ENCODE assay signal across 8 cellular contexts in genomic region chr3:107753494-107753893, GRCh38.
DNase-seq lines count a peak whose midpoint lies in the region; ATAC-seq and TF ChIP-seq lines count a peak whose summit lies in the region.

No MANE protein-coding gene starts in this region.

- H3K9me3 Mint-ChIP-seq in GM23338, result no peaks in the 10 kb centered on the region
- H3K9me3 Mint-ChIP-seq in activated naive CD8-positive, alpha-beta T cell treated with anti-CD3 and anti-CD28 coated beads for 36 hours, result no peaks in the 10 kb centered on the region

- H3K4me3 ChIP-seq in GM23338, result no peak overlapping the region

- H3K4me2 ChIP-seq in GM23338, result no peak overlapping the region

- H3K27me3 Mint-ChIP-seq in GM23338 (ENCODE audit: insufficient read depth, low read depth, poor library complexity), result no peaks in the 10 kb centered on the region
- H3K27me3 Mint-ChIP-seq in activated naive CD8-positive, alpha-beta T cell treated with anti-CD3 and anti-CD28 coated beads for 36 hours, result no peaks in the 10 kb centered on the region

- TF ChIP-seq CTCF in GM23338 (conservative IDR thresholded peaks at IDR 0.05; ENCODE audit: low read depth in 2 of 2), result peak; percentile 56 to 75

- H3K27ac Mint-ChIP-seq in GM23338, result no peak overlapping the region
- H3K27ac Mint-ChIP-seq in activated naive CD8-positive, alpha-beta T cell treated with anti-CD3 and anti-CD28 coated beads for 36 hours, result no peak overlapping the region

- H3K79me2 ChIP-seq in GM23338 (replicated peaks; ENCODE audit: insufficient read depth), result no peaks in the 10 kb centered on the region

- peaks cover 6% of the 10 kb centered on the region for H3K4me1 Mint-ChIP-seq in GM23338
- no peaks in the 10 kb centered on the region for H3K4me1 Mint-ChIP-seq in activated naive CD8-positive, alpha-beta T cell treated with anti-CD3 and anti-CD28 coated beads for 36 hours

- no peaks in the 10 kb centered on the region for H3K36me3 Mint-ChIP-seq in GM23338 (ENCODE audit: low read depth)
- H3K36me3 Mint-ChIP-seq in activated naive CD8-positive, alpha-beta T cell treated with anti-CD3 and anti-CD28 coated beads for 36 hours, result peaks cover 4% of the 10 kb centered on the region

- no peaks in the 10 kb centered on the region for H4K20me1 ChIP-seq in GM23338 (replicated peaks; ENCODE audit: insufficient read depth)

- no peaks in the 10 kb centered on the region for H3K27me3 ChIP-seq in GM23338 (ENCODE audit: insufficient read depth)

- H3K9me2 ChIP-seq in GM23338 (ENCODE audit: insufficient read depth), result no peaks in the 10 kb centered on the region

- no peak overlapping the region for H2AFZ ChIP-seq in GM23338

- no peaks in the 10 kb centered on the region for H3K36me3 ChIP-seq in GM23338 (ENCODE audit: insufficient read depth)

- DNase-seq in DMS153 treated with DMSO at 0.1 percent for 48 hours (lab: John Stamatoyannopoulos, UW; ENCODE audit: unreplicated experiment) (peak; percentile 10), GM23338 (ENCODE audit: low spot score) (peak; percentile 64), NCI-H2227 treated with DMSO at 0.1 percent for 48 hours (lab: John Stamatoyannopoulos, UW) (peak; percentile 38), hepatic stellate cell (ENCODE audit: low spot score) (peak; percentile 3), amniotic stem cell (lab: John Stamatoyannopoulos, UW) (no peak), cerebellar nuclear complex (lab: John Stamatoyannopoulos, UW) (no peak)
- DNase-seq in activated naive CD8-positive, alpha-beta T cell treated with anti-CD3 and anti-CD28 coated beads for 36 hours, result peak; percentile 4
- DNase-seq in stimulated activated CD4-positive, alpha-beta T cell treated with anti-CD3 and anti-CD28 coated beads, Interleukin-4, amount 100 ng/mL, for 1 hour, result peak; percentile 2

- no peak overlapping the region for H3K27ac ChIP-seq in GM23338 (ENCODE audit: low read depth)

- peak; percentile 94 for ATAC-seq in GM23338

- no peaks in the 10 kb centered on the region for H3K4me1 ChIP-seq in GM23338 (ENCODE audit: insufficient read depth)

- no peak overlapping the region for H3K4me3 Mint-ChIP-seq in GM23338
- no peak overlapping the region for H3K4me3 Mint-ChIP-seq in activated naive CD8-positive, alpha-beta T cell treated with anti-CD3 and anti-CD28 coated beads for 36 hours

- H3F3A ChIP-seq in GM23338 (replicated peaks; ENCODE audit: low read depth), result no peaks in the 10 kb centered on the region

TF ChIP-seq in GM23338, 12 proteins besides CTCF, POLR2A, EP300 and RAD21:
- TF ChIP-seq ZNF462 (CRISPR knock-in tag; IDR thresholded peaks at IDR 0.05), result no peak
TF ChIP-seq in GM23338: peak in this region for 0.

Comparison
In these comparisons a context has a peak if more than half of its experiments do, and no peak if none do; other contexts are left out.
1. DNase-seq: peak in DMS153 treated with DMSO at 0.1 percent for 48 hours (single experiment), GM23338 (single experiment), NCI-H2227 treated with DMSO at 0.1 percent for 48 hours (single experiment), activated naive CD8-positive, alpha-beta T cell treated with anti-CD3 and anti-CD28 coated beads for 36 hours (single experiment), hepatic stellate cell (single experiment) and stimulated activated CD4-positive, alpha-beta T cell treated with anti-CD3 and anti-CD28 coated beads, Interleukin-4, amount 100 ng/mL, for 1 hour (single experiment); none in amniotic stem cell (single experiment) and cerebellar nuclear complex (0 of 2).